Comparison of ENCODE assay signal across 12 cellular contexts in the genomic region with DNA sequence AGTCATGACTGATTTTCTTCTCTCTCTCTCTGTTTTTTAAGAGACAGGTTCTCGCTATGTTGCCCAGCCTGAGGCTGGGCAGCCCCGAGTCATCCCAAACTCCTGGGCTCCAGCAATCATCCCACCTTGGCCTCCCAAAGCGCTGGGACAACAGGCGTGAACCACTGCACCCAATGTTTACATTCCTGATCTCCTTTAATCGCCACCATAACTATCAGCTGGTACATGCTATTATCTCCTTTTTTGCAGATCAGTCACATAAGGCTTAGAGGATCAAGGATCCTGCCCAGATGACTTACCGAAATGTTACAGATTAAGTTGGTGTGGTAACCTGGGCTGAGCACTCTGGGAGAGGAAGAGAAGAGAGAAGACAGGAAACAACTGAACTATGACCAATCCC. TPM values are rescaled to one million over a fixed set of nuclear protein-coding genes. Genes with fewer than 3 reads are reported as not detected.
DNase-seq lines count a peak whose midpoint lies in the region; ATAC-seq, FAIRE-seq and TF ChIP-seq lines count a peak whose summit lies in the region.
"Had no signal": no experiment of that assay in that cellular context is flagged by ENCODE, and none has a peak within 500 bp of the region (broad histone marks: within the 10 kb centered on the region; RNA-seq: fewer than 3 reads in every experiment).

No MANE protein-coding gene starts in this region.

- 94% methylated on average over 6 of the region's 6 CpGs for WGBS in SK-N-SH (ENCODE audit: low lambda C conversion rate)
- WGBS in GM12878 (ENCODE audit: insufficient coverage, insufficient replicate concordance, low lambda C conversion rate, missing lambda C conversion rate) = 98% methylated on average over 6 of the region's 6 CpGs

- peaks cover 3 to 5% of the 10 kb centered on the region in 2 donors for H3K27me3 Mint-ChIP-seq in natural killer cell treated with Interleukin-12 subunit alpha and Interleukin-12 subunit beta and Interleukin-15 and Interleukin-18, amount 100 ng/mL, for 72 hours

- TF ChIP-seq CTCF in SK-N-SH (IDR thresholded peaks at IDR 0.05) (no peak), GM12878 (IDR thresholded peaks at IDR 0.05 in 2 of 3, conservative IDR thresholded peaks at IDR 0.05 in 1 of 3; ENCODE audit: control insufficient read depth in 2 of 3, extremely low read depth in 1 of 3, insufficient read depth in 1 of 3, low read depth in 3 of 3, low read length in 3 of 3) (no peak)

- POLR2A ChIA-PET in SK-N-SH (lab: Yijun Ruan, JAX) (interaction anchor here (1.0 kb wide), 1 partner anchor 62 kb away, joined by 4 read pairs; no protein-coding TSS in a partner anchor), GM12878 (lab: Charles Lee) (interaction anchor here (1.1 to 4.0 kb wide), 2 partner anchors 13 to 20 kb away, joined by 3 to 30 read pairs; no protein-coding TSS in a partner anchor)

- peaks cover 16 to 21% of the 10 kb centered on the region in 2 donors for H3K4me1 Mint-ChIP-seq in natural killer cell treated with Interleukin-12 subunit alpha and Interleukin-12 subunit beta and Interleukin-15 and Interleukin-18, amount 100 ng/mL, for 72 hours (ENCODE audit: low read depth in 2 of 2)

- no peak overlapping the region for H3K9ac ChIP-seq in SK-N-SH
- H3K9ac ChIP-seq in Karpas-422 (ENCODE audit: low read length) = no peak overlapping the region
- H3K9ac ChIP-seq in GM12878 (ENCODE audit: control insufficient read depth, insufficient read depth, low read length) = peak overlapping the region; percentile 74; the same call in 1 of the 2 replicates

- peaks cover 0 to 7% of the 10 kb centered on the region in 2 experiments for H3K36me3 ChIP-seq in SK-N-SH (replicated peaks in 1 of 2; ENCODE audit: control insufficient read depth in 1 of 2, insufficient read depth in 2 of 2, low read length in 1 of 2)
- H3K36me3 ChIP-seq in Karpas-422 (ENCODE audit: insufficient read depth, low read length) = peaks cover 10% of the 10 kb centered on the region
- H3K36me3 ChIP-seq in GM12878 (ENCODE audit: control insufficient read depth in 2 of 2, insufficient read depth in 2 of 2, low read length in 1 of 2) = no peaks in the 10 kb centered on the region; a peak in 1 of 4 replicates
- H3K36me3 ChIP-seq: cardiac muscle cell, left lung had no signal

- H3K9me2 ChIP-seq in SK-N-SH = no peaks in the 10 kb centered on the region
- no peaks in the 10 kb centered on the region for H3K9me2 ChIP-seq in Karpas-422 (replicated peaks; ENCODE audit: insufficient read depth, low read length)

- H4K20me1 ChIP-seq in SK-N-SH (ENCODE audit: insufficient read depth) = no peaks in the 10 kb centered on the region
- no peaks in the 10 kb centered on the region for H4K20me1 ChIP-seq in Karpas-422 (ENCODE audit: insufficient read depth, low read depth, low read length)
- no peaks in the 10 kb centered on the region for H4K20me1 ChIP-seq in GM12878 (ENCODE audit: control insufficient read depth, insufficient read depth)

- H2AFZ ChIP-seq in SK-N-SH (ENCODE audit: low read depth) = no peak overlapping the region
- no peak overlapping the region for H2AFZ ChIP-seq in Karpas-422 (ENCODE audit: low read length)
- no peak overlapping the region for H2AFZ ChIP-seq in GM12878 (ENCODE audit: control insufficient read depth, low read depth, low read length)

- peaks cover 10% of the 10 kb centered on the region for H3K36me3 Mint-ChIP-seq in natural killer cell treated with Interleukin-12 subunit alpha and Interleukin-12 subunit beta and Interleukin-15 and Interleukin-18, amount 100 ng/mL, for 72 hours

- TF ChIP-seq RAD21 in SK-N-SH (IDR thresholded peaks at IDR 0.05; ENCODE audit: low read length) (no peak), GM12878 (IDR thresholded peaks at IDR 0.05; ENCODE audit: insufficient read depth, low read depth, low read length) (no peak)

- H3K4me3 ChIP-seq in SK-N-SH (ENCODE audit: low read depth in 2 of 2, low read length in 1 of 2) (no peak overlapping the region), Karpas-422 (ENCODE audit: low read length) (peak overlapping the region; percentile 83; the same call in 1 of the 2 replicates), GM12878 (no peak overlapping the region)

- no TSS peak for BruUV-seq in GM12878 (replicated peaks; lab: Mats Ljungman, UMichigan)

- in situ Hi-C loops in GM12878 (cut with MboI) = loop anchor here (5.0 kb wide), 1 partner anchor 288 kb away; no protein-coding TSS in a partner anchor

- CTCF ChIA-PET in SK-N-SH (lab: Yijun Ruan, JAX) (interaction anchor here (0.9 to 1.1 kb wide), 2 partner anchors 201 to 323 kb away, joined by 3 read pairs; no protein-coding TSS in a partner anchor), GM12878 (lab: Yijun Ruan, JAX) (interaction anchor here (0.9 to 3.4 kb wide), 5 partner anchors 13 to 115 kb away, joined by 3 to 29 read pairs (median 5); no protein-coding TSS in a partner anchor)

- no peak for FAIRE-seq in GM12878 (lab: Jason Lieb, UNC)

- no peaks in the 10 kb centered on the region for H3K9me3 Mint-ChIP-seq in natural killer cell treated with Interleukin-12 subunit alpha and Interleukin-12 subunit beta and Interleukin-15 and Interleukin-18, amount 100 ng/mL, for 72 hours

- DNase-seq in SK-N-SH = no peak
- no peak for DNase-seq in Karpas-422
- no peak for DNase-seq in GM12878 (ENCODE audit: low read depth, low spot score)
- no peak for DNase-seq in natural killer cell treated with Interleukin-12 subunit alpha and Interleukin-12 subunit beta and Interleukin-15 and Interleukin-18, amount 100 ng/mL, for 72 hours (ENCODE audit: low spot score)
- DNase-seq in inferior parietal cortex (ENCODE audit: extremely low spot score) = no peak
- no peak for DNase-seq in SHP77 treated with DMSO at 0.1 percent for 48 hours (lab: John Stamatoyannopoulos, UW)
- no peak for DNase-seq in activated CD8-positive, alpha-beta memory T cell treated with anti-CD3 and anti-CD28 coated beads, Interleukin-2, amount 50 U/mL, for 4 hours
- DNase-seq: foreskin keratinocyte, left lung had no signal

- no peak for TF ChIP-seq POLR2A in GM12878 (IDR thresholded peaks at IDR 0.05; ENCODE audit: low read depth, low read length)

- RAD21 ChIA-PET in GM12878 (lab: Charles Lee; ENCODE audit: unreplicated experiment) = interaction anchor here (1.0 kb wide), 1 partner anchor 115 kb away, joined by 4 read pairs; no protein-coding TSS in a partner anchor

- H3K9me3 ChIP-seq in SK-N-SH (no peaks in the 10 kb centered on the region), Karpas-422 (ENCODE audit: low read length) (no peaks in the 10 kb centered on the region), GM12878 (replicated peaks; ENCODE audit: control insufficient read depth, insufficient read depth, low read length) (no peaks in the 10 kb centered on the region; the same call in 1 of the 3 replicates)
- H3K9me3 ChIP-seq: left lung, testis had no signal

- peak overlapping the region; percentile 74; the same call in 1 of the 2 replicates for H3K4me2 ChIP-seq in SK-N-SH
- peak overlapping the region; percentile 85 for H3K4me2 ChIP-seq in Karpas-422 (ENCODE audit: low read depth, low read length, poor library complexity, severe bottlenecking)
- peak overlapping the region; percentile 94 for H3K4me2 ChIP-seq in GM12878 (ENCODE audit: control insufficient read depth, insufficient read depth)

- intact Hi-C loops in GM12878 (cut with micrococcal nuclease; ENCODE audit: unreplicated experiment) = no loop called here

- SMC1A ChIA-PET in GM12878 (lab: Charles Lee; ENCODE audit: uncharacterized antibody, unreplicated experiment) = interaction anchor here (1.2 to 6.2 kb wide), 4 partner anchors 21 to 115 kb away, joined by 3 to 52 read pairs (median 4); no protein-coding TSS in a partner anchor

- peak overlapping the region; percentile 89 for H3K4me3 Mint-ChIP-seq in natural killer cell treated with Interleukin-12 subunit alpha and Interleukin-12 subunit beta and Interleukin-15 and Interleukin-18, amount 100 ng/mL, for 72 hours

- H3K4me1 ChIP-seq in SK-N-SH (ENCODE audit: control insufficient read depth in 1 of 2, insufficient read depth in 2 of 2, low read depth in 1 of 2, low read length in 1 of 2) (peaks cover 8 to 14% of the 10 kb centered on the region in 2 experiments; a peak in 2 of 4 replicates), Karpas-422 (ENCODE audit: low read length) (peaks cover 33% of the 10 kb centered on the region), GM12878 (ENCODE audit: control insufficient read depth, insufficient read depth, low read length) (peaks cover 6% of the 10 kb centered on the region; the same call in 1 of the 2 replicates)
- H3K4me1 ChIP-seq: foreskin keratinocyte had no signal

- H3K27me3 ChIP-seq in SK-N-SH (ENCODE audit: insufficient read depth) (no peaks in the 10 kb centered on the region), Karpas-422 (ENCODE audit: low read length) (no peaks in the 10 kb centered on the region), GM12878 (replicated peaks in 1 of 2; ENCODE audit: control insufficient read depth in 2 of 2, insufficient read depth in 2 of 2, low read length in 1 of 2) (no peaks in the 10 kb centered on the region)
- H3K27me3 ChIP-seq: cardiac muscle cell, foreskin keratinocyte, testis had no signal

- H3K27ac Mint-ChIP-seq in natural killer cell treated with Interleukin-12 subunit alpha and Interleukin-12 subunit beta and Interleukin-15 and Interleukin-18, amount 100 ng/mL, for 72 hours = no peak overlapping the region

- H3K27ac ChIP-seq in SK-N-SH (ENCODE audit: low read depth in 2 of 2, low read length in 1 of 2) (no peak overlapping the region), Karpas-422 (ENCODE audit: low read length) (no peak overlapping the region), GM12878 (ENCODE audit: control insufficient read depth, insufficient read depth) (no peak overlapping the region)

- H3F3A ChIP-seq in SK-N-SH (replicated peaks; ENCODE audit: insufficient read depth) = no peaks in the 10 kb centered on the region

- TF ChIP-seq EP300 in SK-N-SH (IDR thresholded peaks at IDR 0.05; ENCODE audit: borderline replicate concordance in 1 of 2, low read depth in 1 of 2, low read length in 1 of 2) (no peak), GM12878 (IDR thresholded peaks at IDR 0.05; ENCODE audit: borderline replicate concordance in 1 of 2, control insufficient read depth in 1 of 2, low read depth in 2 of 2, low read length in 2 of 2) (no peak)

- ATAC-seq in SK-N-SH treated with all-trans-retinoic acid at 6 μM for 48 hours (no peak), GM12878 (no peak)
- ATAC-seq in natural killer cell treated with Interleukin-12 subunit alpha and Interleukin-12 subunit beta and Interleukin-15 and Interleukin-18, amount 100 ng/mL, for 72 hours = no peak

- H3K79me2 ChIP-seq in SK-N-SH (ENCODE audit: insufficient read depth) (peaks cover 19% of the 10 kb centered on the region), Karpas-422 (ENCODE audit: low read length) (peaks cover 36% of the 10 kb centered on the region), GM12878 (ENCODE audit: control insufficient read depth, insufficient read depth, low read length) (peaks cover 21% of the 10 kb centered on the region)

RNA-seq across cellular contexts. Expression of a gene that starts 1.5 kb away (rescaled TPM):
- 4.5 and 6.0 TPM in 2 replicates for polyA plus RNA-seq in SK-N-SH (2012; rRNA removed)
- polyA plus RNA-seq in SK-N-SH (2012; cell fraction: cytosol; rRNA removed) = 7.2 and 8.1 TPM in 2 replicates
- 2.3 and 6.1 TPM in 2 replicates for polyA plus RNA-seq in SK-N-SH (2012; cell fraction: nucleus; rRNA removed)
- 8.8 and 14.5 TPM in 2 replicates for total RNA-seq in Karpas-422 (2014; rRNA removed; shearing (Covaris generic); ENCODE audit: low replicate concordance)
- total RNA-seq in GM12878 (2013; cell fraction: nucleolus; rRNA removed) = 22.3 and 26.2 TPM in 2 replicates
- total RNA-seq in GM12878 (2014; rRNA removed) = 6.7 and 8.4 TPM in 2 replicates
- total RNA-seq in GM12878 (2014; rRNA removed; fragmentation: Illumina TruSeq; extraction: Trizol) = 10.4 and 11.6 TPM in 2 replicates
- total RNA-seq in GM12878 (2021) = 18.8 and 20.1 TPM in 2 replicates
- polyA plus RNA-seq in GM12878 (2011; ENCODE audit: low read depth) = 3.1 TPM
- polyA plus RNA-seq in GM12878 (2011; rRNA removed) = 12.4 and 15.6 TPM in 2 replicates
- 3.8 and 3.9 TPM in 2 replicates for polyA plus RNA-seq in GM12878 (2011; cell fraction: cytosol; rRNA removed)
- polyA plus RNA-seq in GM12878 (2011; cell fraction: nucleus; rRNA removed) = 9.0 and 12.8 TPM in 2 replicates
- polyA plus RNA-seq in GM12878 (2012) = 4.7 and 6.8 TPM in 2 replicates
- polyA plus RNA-seq in GM12878 (2014; fragmentation: Illumina TruSeq; extraction: Trizol) = 14.5 and 14.7 TPM in 2 replicates
- polyA plus RNA-seq in GM12878 (2014; fragmentation: Nextera tagmentation; extraction: Ambion mirVana) = 1 to 10 TPM; 5.3 TPM
- 7.6 and 8.7 TPM in 2 replicates for polyA plus RNA-seq in GM12878 (2014; rRNA removed)
- polyA plus RNA-seq in GM12878 (2016; fragmentation: Nextera tagmentation; extraction: Ambion mirVana) = 10 to 100 TPM; 13.1 to 13.2 TPM
- 11.3 and 29.0 TPM in 2 replicates for polyA minus RNA-seq in GM12878 (2011; rRNA and poly(A)+ RNA removed)
- polyA minus RNA-seq in GM12878 (2011; cell fraction: cytosol; rRNA and poly(A)+ RNA removed) = 3.1 and 4.0 TPM in 2 replicates
- polyA minus RNA-seq in GM12878 (2011; cell fraction: nucleus; rRNA and poly(A)+ RNA removed) = 9.1 and 15.4 TPM in 2 replicates
- 10 to 100 TPM in 1 of 2 donors, 1 to 10 TPM in 1; 9.1 to 15.7 TPM for total RNA-seq in natural killer cell treated with Interleukin-12 subunit alpha and Interleukin-12 subunit beta and Interleukin-15 and Interleukin-18, amount 100 ng/mL, for 72 hours
